8 cellular contexts compared by ENCODE assay signal in genomic region chr6:169724554-169725269, GRCh38. TPM values are rescaled to one million over a fixed set of nuclear protein-coding genes. Genes with fewer than 3 reads are reported as not detected.
DNase-seq lines count a peak whose midpoint lies in the region; ATAC-seq, FAIRE-seq and TF ChIP-seq lines count a peak whose summit lies in the region.

No MANE protein-coding gene starts in this region.

- H3K36me3 ChIP-seq in H1 (ENCODE audit: control insufficient read depth in 2 of 4, insufficient read depth in 4 of 4, low read length in 3 of 4): no peaks in the 10 kb centered on the region; a peak in 1 of 8 replicates

- H3K27ac ChIP-seq in H1 (ENCODE audit: low read depth, low read length): peak overlapping the region; percentile 93

- peak overlapping the region; percentile 80 to 97 for H3K4me2 ChIP-seq in H1 (ENCODE audit: insufficient read depth in 1 of 2, low read depth in 2 of 2, low read length in 2 of 2)

- ATAC-seq in HG02852 (IDR thresholded peaks at IDR 0.05; ENCODE audit: unreplicated experiment): peak; percentile 35

- H3K27me3 Mint-ChIP-seq in mesothelial cell of epicardium (ENCODE audit: low read depth): no peaks in the 10 kb centered on the region

- TF ChIP-seq CTCF in H1 (IDR thresholded peaks at IDR 0.05; ENCODE audit: control extremely low read depth in 1 of 3, insufficient read depth in 1 of 3, low read depth in 1 of 3, low read length in 3 of 3): no peak
- no peak for TF ChIP-seq CTCF in mesothelial cell of epicardium (IDR thresholded peaks at IDR 0.05; ENCODE audit: unreplicated experiment)

- H4K20me1 ChIP-seq in H1 (replicated peaks in 1 of 2; ENCODE audit: control insufficient read depth in 1 of 2, insufficient read depth in 2 of 2, low read length in 2 of 2): peaks cover 1 to 13% of the 10 kb centered on the region in 2 experiments

- FAIRE-seq in H1 (lab: Jason Lieb, UNC): no peak

- H3K23me2 ChIP-seq in H1 (ENCODE audit: low read depth, low read length): peaks cover 15% of the 10 kb centered on the region

- peak overlapping the region; percentile 95 for H4K8ac ChIP-seq in H1 (ENCODE audit: extremely low read depth, insufficient read depth, low read length)

- H3K18ac ChIP-seq in H1 (ENCODE audit: extremely low read depth, low read length): peak overlapping the region; percentile 89

- H4K91ac ChIP-seq in H1 (replicated peaks; ENCODE audit: insufficient read length, low read length): peak overlapping the region; percentile 95

- peak overlapping the region; percentile 80 to 96 (median 88) for H3K9ac ChIP-seq in H1 (replicated peaks in 1 of 4; ENCODE audit: extremely low read depth in 1 of 4, low read depth in 3 of 4, low read length in 3 of 4)

- peaks cover 3% of the 10 kb centered on the region; the same call in 1 of the 2 replicates for H3K79me1 ChIP-seq in H1 (ENCODE audit: low read depth, low read length)

- H3K56ac ChIP-seq in H1 (replicated peaks; ENCODE audit: insufficient read length, low read depth, low read length): peak overlapping the region; percentile 77

- peak overlapping the region; percentile 96 for H3K27ac Mint-ChIP-seq in mesothelial cell of epicardium

- H3K14ac ChIP-seq in H1 (ENCODE audit: insufficient read length): peak overlapping the region; percentile 8

- H3K79me2 ChIP-seq in H1 (ENCODE audit: control insufficient read depth in 1 of 2, insufficient read depth in 2 of 2, low read length in 2 of 2): peaks cover 0 to 36% of the 10 kb centered on the region in 2 experiments; a peak in 2 of 4 replicates

- peak overlapping the region; percentile 86; the same call in 1 of the 2 replicates for H2BK12ac ChIP-seq in H1 (ENCODE audit: low read depth, low read length)

- no peaks in the 10 kb centered on the region for H3K9me3 Mint-ChIP-seq in mesothelial cell of epicardium

- peaks cover 0 to 2% (median under 1%) of the 10 kb centered on the region in 4 experiments; a peak in 1 of 7 replicates for H3K27me3 ChIP-seq in H1 (replicated peaks in 1 of 4; ENCODE audit: control insufficient read depth in 3 of 4, extremely low read depth in 1 of 4, insufficient read depth in 3 of 4, low read length in 3 of 4)

- H2AK5ac ChIP-seq in H1 (ENCODE audit: low read depth, low read length): peak overlapping the region; percentile 56; the same call in 1 of the 2 replicates

- peak overlapping the region; percentile 83 for H2BK5ac ChIP-seq in H1 (ENCODE audit: low read depth, low read length)

- 0 out of 2 replicates have a peak overlapping the region, but pooled peaks have one; percentile 16 for H2BK20ac ChIP-seq in H1 (ENCODE audit: low read length)

- POLR2A ChIA-PET in H1 (lab: Charles Lee; ENCODE audit: partially characterized antibody): interaction anchor here (1.1 to 5.9 kb wide), 7 partner anchors 10 to 39 kb away, joined by 4 to 58 read pairs (median 6); partner anchors contain the start of genes C6orf120, DYNLT2, ERMARD and WDR27

- H3K4me3 Mint-ChIP-seq in mesothelial cell of epicardium: peak overlapping the region; percentile 83

- H3K9me3 ChIP-seq in H1 (ENCODE audit: insufficient read depth in 2 of 2, low read depth in 1 of 2, low read length in 1 of 2): no peaks in the 10 kb centered on the region

- peaks cover 55% of the 10 kb centered on the region for H3K4me1 Mint-ChIP-seq in mesothelial cell of epicardium

- DNase-seq in NCI-H510A treated with DMSO at 0.1 percent for 48 hours (lab: John Stamatoyannopoulos, UW) (peak; percentile 30), NCI-H510A (lab: John Stamatoyannopoulos, UW) (no peak), NCI-H2227 treated with DMSO at 0.1 percent for 48 hours (lab: John Stamatoyannopoulos, UW) (peak; percentile 43), H1 (ENCODE audit: low read depth in 1 of 2, low spot score in 2 of 2) (peak in 1 of 2 experiments; percentile 84), mesothelial cell of epicardium (ENCODE audit: low spot score in 2 of 2, unreplicated experiment in 2 of 2) (peak; percentile 76 to 77)
- peak; percentile 50 to 56 for DNase-seq in activated CD8-positive, alpha-beta memory T cell treated with anti-CD3 and anti-CD28 coated beads for 4 hours (ENCODE audit: low read depth in 2 of 2)
- peak; percentile 37 to 51 for DNase-seq in stimulated activated CD8-positive, alpha-beta memory T cell treated with anti-CD3 and anti-CD28 coated beads, Interleukin-2, amount 100 ng/mL, for 1 hour (ENCODE audit: low read depth in 2 of 2)

- peak overlapping the region; percentile 39; the same call in 1 of the 2 replicates for H2AFZ ChIP-seq in H1 (ENCODE audit: low read length)

- CTCF ChIA-PET in H1 (lab: Charles Lee; ENCODE audit: partially characterized antibody): interaction anchor here (0.6 to 1.3 kb wide), 2 partner anchors 23 to 41 kb away, joined by 3 read pairs; no protein-coding TSS in a partner anchor

- no peak overlapping the region for H2BK120ac ChIP-seq in H1 (replicated peaks; ENCODE audit: low read depth, low read length)

- no peak for TF ChIP-seq EP300 in H1 (IDR thresholded peaks at IDR 0.05; ENCODE audit: borderline replicate concordance in 1 of 2, low read depth in 2 of 2, low read length in 2 of 2)

- H3K23ac ChIP-seq in H1 (ENCODE audit: insufficient read length): no peak overlapping the region

- no peaks in the 10 kb centered on the region for H3K36me3 Mint-ChIP-seq in mesothelial cell of epicardium

- peak overlapping the region; percentile 79 for H3K4ac ChIP-seq in H1 (replicated peaks; ENCODE audit: insufficient read length, low read depth, low read length)

- H3K4me3 ChIP-seq in H1 (ENCODE audit: extremely low read depth in 1 of 4, insufficient read depth in 2 of 4, low read depth in 3 of 4, low read length in 4 of 4): peak overlapping the region; percentile 68 to 87 (median 79)

- H3K4me1 ChIP-seq in H1 (replicated peaks in 1 of 4; ENCODE audit: control insufficient read depth in 3 of 4, insufficient read depth in 4 of 4, low read length in 3 of 4): peaks cover 0 to 9% (median 4%) of the 10 kb centered on the region in 4 experiments; a peak in 5 of 7 replicates

- peak; percentile 64 to 74 for TF ChIP-seq POLR2A in H1 (IDR thresholded peaks at IDR 0.05; ENCODE audit: control extremely low read depth in 1 of 2, low read depth in 2 of 2, low read length in 2 of 2)

- H2BK15ac ChIP-seq in H1 (ENCODE audit: low read length): 0 out of 2 replicates have a peak overlapping the region, but pooled peaks have one; percentile 14

- no peak for TF ChIP-seq RAD21 in H1 (IDR thresholded peaks at IDR 0.05 in 1 of 2, conservative IDR thresholded peaks at IDR 0.05 in 1 of 2; ENCODE audit: low read depth in 2 of 2, low read length in 2 of 2)

- 1% methylated on average over 53 of the region's 88 CpGs; no CpG with 5 or more reads in 1 of the 2 experiments for WGBS in H1 (ENCODE audit: extremely low coverage in 1 of 2, insufficient coverage in 1 of 2, insufficient read length in 1 of 2, insufficient replicate concordance in 2 of 2, low coverage in 1 of 2, low lambda C conversion rate in 2 of 2, missing lambda C conversion rate in 1 of 2), 2 experiments

- peak overlapping the region; percentile 90 for H4K5ac ChIP-seq in H1 (ENCODE audit: insufficient read length, low read depth, low read length)

RNA-seq across cellular contexts. Expression of gene PHF10, which starts 0.4 kb away (rescaled TPM):
- 50.0 and 51.1 TPM in 2 replicates for total RNA-seq in H1 (2021; fragmentation: NEBNext Ultra II Directional; extraction: Animal tissue kit (Norgen Biotek cat#: 25700))
- 8.9 and 15.6 TPM in 2 replicates for polyA plus RNA-seq in H1 (2011; rRNA removed)
- polyA plus RNA-seq in H1 (2011; cell fraction: cytosol; rRNA removed): 18.4 TPM
- polyA plus RNA-seq in H1 (2011; cell fraction: nucleus; rRNA removed): 8.8 TPM
- polyA plus RNA-seq in H1 (2012, experiment 1 of 2): 26.3 to 41.6 TPM (median 31.8 TPM) in 4 replicates
- 14.0 TPM for polyA plus RNA-seq in H1 (2012, experiment 2 of 2)
- 32.5 TPM for polyA plus RNA-seq in H1 (2013, experiment 1 of 2)
- 32.7 TPM for polyA plus RNA-seq in H1 (2013, experiment 2 of 2)
- 11.8 and 13.4 TPM in 2 replicates for polyA minus RNA-seq in H1 (2011; rRNA and poly(A)+ RNA removed)
- 13.4 TPM for polyA minus RNA-seq in H1 (2011; cell fraction: cytosol; rRNA and poly(A)+ RNA removed)
- polyA minus RNA-seq in H1 (2011; cell fraction: nucleus; rRNA and poly(A)+ RNA removed): 15.8 TPM
- total RNA-seq in mesothelial cell of epicardium: 74.0 to 76.9 TPM (median 75.9 TPM) in 3 replicates

RNA-seq across cellular contexts. Expression of gene C6orf120, which starts 22.8 kb away (rescaled TPM):
- 29.1 and 30.6 TPM in 2 replicates for total RNA-seq in H1 (2021; fragmentation: NEBNext Ultra II Directional; extraction: Animal tissue kit (Norgen Biotek cat#: 25700))
- 16.2 and 21.2 TPM in 2 replicates for polyA plus RNA-seq in H1 (2011; rRNA removed)
- 20.4 TPM for polyA plus RNA-seq in H1 (2011; cell fraction: cytosol; rRNA removed)
- 16.1 TPM for polyA plus RNA-seq in H1 (2011; cell fraction: nucleus; rRNA removed)
- 15.2 to 22.4 TPM (median 16.6 TPM) in 4 replicates for polyA plus RNA-seq in H1 (2012, experiment 1 of 2)
- polyA plus RNA-seq in H1 (2012, experiment 2 of 2): 4.7 TPM
- 27.9 TPM for polyA plus RNA-seq in H1 (2013, experiment 1 of 2)
- 31.0 TPM for polyA plus RNA-seq in H1 (2013, experiment 2 of 2)
- polyA minus RNA-seq in H1 (2011; rRNA and poly(A)+ RNA removed): 9.8 and 14.2 TPM in 2 replicates
- 19.7 TPM for polyA minus RNA-seq in H1 (2011; cell fraction: cytosol; rRNA and poly(A)+ RNA removed)
- polyA minus RNA-seq in H1 (2011; cell fraction: nucleus; rRNA and poly(A)+ RNA removed): 23.7 TPM
- 35.5 to 36.6 TPM (median 35.8 TPM) in 3 replicates for total RNA-seq in mesothelial cell of epicardium

RNA-seq across cellular contexts. Expression of gene WDR27, which starts 22.9 kb away (rescaled TPM):
- 64.7 and 68.6 TPM in 2 replicates for total RNA-seq in H1 (2021; fragmentation: NEBNext Ultra II Directional; extraction: Animal tissue kit (Norgen Biotek cat#: 25700))
- polyA plus RNA-seq in H1 (2011; rRNA removed): 53.6 and 77.6 TPM in 2 replicates
- 77.6 TPM for polyA plus RNA-seq in H1 (2011; cell fraction: cytosol; rRNA removed)
- polyA plus RNA-seq in H1 (2011; cell fraction: nucleus; rRNA removed): 539 TPM
- polyA plus RNA-seq in H1 (2012, experiment 1 of 2): 45.1 to 60.7 TPM (median 52.9 TPM) in 4 replicates
- polyA plus RNA-seq in H1 (2012, experiment 2 of 2): 5.7 TPM
- polyA plus RNA-seq in H1 (2013, experiment 1 of 2): 39.7 TPM
- 35.8 TPM for polyA plus RNA-seq in H1 (2013, experiment 2 of 2)
- 73.4 and 74.5 TPM in 2 replicates for polyA minus RNA-seq in H1 (2011; rRNA and poly(A)+ RNA removed)
- polyA minus RNA-seq in H1 (2011; cell fraction: cytosol; rRNA and poly(A)+ RNA removed): 79.7 TPM
- 253 TPM for polyA minus RNA-seq in H1 (2011; cell fraction: nucleus; rRNA and poly(A)+ RNA removed)
- 114 to 128 TPM (median 116 TPM) in 3 replicates for total RNA-seq in mesothelial cell of epicardium

RNA-seq across cellular contexts. Expression of gene DYNLT2, which starts 26.7 kb away (rescaled TPM):
- total RNA-seq in H1 (2021; fragmentation: NEBNext Ultra II Directional; extraction: Animal tissue kit (Norgen Biotek cat#: 25700)): 1.6 and 1.8 TPM in 2 replicates
- polyA plus RNA-seq in H1 (2011; rRNA removed): 0.48 and 0.74 TPM in 2 replicates
- polyA plus RNA-seq in H1 (2011; cell fraction: cytosol; rRNA removed): 1.9 TPM
- polyA plus RNA-seq in H1 (2011; cell fraction: nucleus; rRNA removed): 0.84 TPM
- polyA plus RNA-seq in H1 (2012, experiment 1 of 2): 0.64 to 1.9 TPM (median 1.0 TPM) in 4 replicates
- polyA plus RNA-seq in H1 (2012, experiment 2 of 2): 0.08 TPM
- polyA plus RNA-seq in H1 (2013, experiment 1 of 2): 3.5 TPM
- polyA plus RNA-seq in H1 (2013, experiment 2 of 2): 3.1 TPM
- 0.38 and 0.71 TPM in 2 replicates for polyA minus RNA-seq in H1 (2011; rRNA and poly(A)+ RNA removed)
- polyA minus RNA-seq in H1 (2011; cell fraction: cytosol; rRNA and poly(A)+ RNA removed): 0.73 TPM
- 2.4 TPM for polyA minus RNA-seq in H1 (2011; cell fraction: nucleus; rRNA and poly(A)+ RNA removed)
- 1.7 to 2.7 TPM (median 2.4 TPM) in 3 replicates for total RNA-seq in mesothelial cell of epicardium

RNA-seq across cellular contexts. Expression of gene ERMARD, which starts 26.7 kb away (rescaled TPM):
- total RNA-seq in H1 (2021; fragmentation: NEBNext Ultra II Directional; extraction: Animal tissue kit (Norgen Biotek cat#: 25700)): 11.2 and 12.2 TPM in 2 replicates
- polyA plus RNA-seq in H1 (2011; rRNA removed): 25.6 and 27.3 TPM in 2 replicates
- 29.5 TPM for polyA plus RNA-seq in H1 (2011; cell fraction: cytosol; rRNA removed)
- 41.8 TPM for polyA plus RNA-seq in H1 (2011; cell fraction: nucleus; rRNA removed)
- polyA plus RNA-seq in H1 (2012, experiment 1 of 2): 13.9 to 19.1 TPM (median 15.5 TPM) in 4 replicates
- polyA plus RNA-seq in H1 (2012, experiment 2 of 2): 4.3 TPM
- 10.4 TPM for polyA plus RNA-seq in H1 (2013, experiment 1 of 2)
- 10.1 TPM for polyA plus RNA-seq in H1 (2013, experiment 2 of 2)
- 12.0 and 13.1 TPM in 2 replicates for polyA minus RNA-seq in H1 (2011; rRNA and poly(A)+ RNA removed)
- polyA minus RNA-seq in H1 (2011; cell fraction: cytosol; rRNA and poly(A)+ RNA removed): 5.2 TPM
- 14.8 TPM for polyA minus RNA-seq in H1 (2011; cell fraction: nucleus; rRNA and poly(A)+ RNA removed)
- 44.1 to 46.7 TPM (median 45.6 TPM) in 3 replicates for total RNA-seq in mesothelial cell of epicardium
